In genomic region chrX:40558590-40558989, GRCh38 we compare ENCODE assay signal across 1 cellular context.
TF ChIP-seq lines count a peak whose summit lies in the region.

No MANE protein-coding gene starts in this region.

TF ChIP-seq in IMR-90, 13 proteins besides CTCF, POLR2A, EP300 and RAD21:
- TF ChIP-seq ELK1 (IDR thresholded peaks at IDR 0.05; ENCODE audit: borderline replicate concordance, low read depth, low read length) (no peak), RFX5 (IDR thresholded peaks at IDR 0.05; ENCODE audit: low read depth, low read length) (no peak), MAZ (IDR thresholded peaks at IDR 0.05; ENCODE audit: borderline replicate concordance, low read depth, low read length) (no peak), USF2 (IDR thresholded peaks at IDR 0.05; ENCODE audit: low read depth, low read length) (0 out of 2 replicates have a peak, but pooled peaks have one; percentile 7)
